8 cellular contexts compared by ENCODE assay signal in the genomic region with DNA sequence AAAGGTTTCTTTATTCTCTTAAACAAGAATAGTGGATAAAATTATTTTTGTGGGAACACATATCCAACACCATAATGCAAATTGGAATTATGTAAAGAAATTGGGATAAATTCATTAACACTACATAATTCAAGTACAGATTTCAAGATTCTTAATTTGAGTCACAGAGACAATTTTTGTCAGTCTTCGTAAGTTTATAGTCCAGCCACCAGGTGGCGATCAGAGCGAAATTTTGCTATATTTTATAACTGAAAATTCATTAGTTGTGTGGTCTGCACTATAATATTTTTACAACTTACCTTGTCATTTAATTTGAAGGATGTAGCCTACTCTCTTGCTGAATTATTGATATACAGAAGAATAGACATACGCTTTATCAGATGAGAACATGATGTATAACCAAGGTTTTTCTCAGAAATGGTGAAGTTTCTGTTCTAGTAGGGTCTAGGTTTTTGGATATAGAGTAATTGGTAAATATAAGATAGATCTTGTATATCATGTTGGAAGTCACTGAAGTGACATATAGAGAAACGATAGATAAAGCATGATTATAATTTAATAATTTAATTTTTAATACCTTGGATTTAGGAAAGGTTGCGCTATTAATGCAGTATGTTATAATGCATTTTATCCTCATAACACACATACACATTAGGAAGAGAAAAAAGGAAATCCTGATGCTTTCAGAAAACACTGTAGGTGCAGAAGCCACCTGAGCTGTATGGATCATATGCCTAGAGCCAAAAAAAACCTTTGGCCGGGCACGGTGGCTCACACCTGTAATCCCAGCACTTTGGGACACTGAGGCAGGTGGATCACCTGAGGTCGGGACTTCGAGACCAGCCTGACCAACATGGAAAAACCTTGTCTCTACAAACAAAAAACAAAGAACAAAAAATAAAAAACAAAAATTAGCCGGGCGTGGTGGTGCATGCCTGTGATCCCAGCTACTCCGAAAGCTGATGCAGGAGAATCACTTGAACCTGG. TPM values are rescaled to one million over a fixed set of nuclear protein-coding genes. Genes with fewer than 3 reads are reported as not detected.
DNase-seq lines count a peak whose midpoint lies in the region; ATAC-seq and TF ChIP-seq lines count a peak whose summit lies in the region.

No MANE protein-coding gene starts in this region.

- ATAC-seq in GM18867 (IDR thresholded peaks at IDR 0.05; ENCODE audit: unreplicated experiment): no peak

- DNase-seq in ACHN (peak; percentile 42), GM10248 (ENCODE audit: extremely low spot score) (peak; percentile 28), LoVo (ENCODE audit: low spot score) (peak; percentile 46), endodermal cell (no peak), occipital lobe (lab: John Stamatoyannopoulos, UW) (peak; percentile 0)
- peak; percentile 9 for DNase-seq in activated CD4-positive, alpha-beta T cell treated with anti-CD3 and anti-CD28 coated beads for 1 hour
- no peak for DNase-seq in activated T-helper 1 cell treated with anti-CD3 and anti-CD28 coated beads, Interleukin-12 subunit alpha, Interleukin-12 subunit beta, Interleukin-2, Interleukin-4 antibody, amounts not matched to agents 30 ng/mL and 10 ng/mL and 1 ng/mL, durations not matched to agents 14 hours and 24 hours and 36 hours (ENCODE audit: low spot score)

- TF ChIP-seq CTCF in GM10248 (IDR thresholded peaks at IDR 0.05; ENCODE audit: control extremely low read depth, extremely low read depth, low read depth, missing control alignments): peak; percentile 56
- peak; percentile 94 for TF ChIP-seq CTCF in endodermal cell (conservative IDR thresholded peaks at IDR 0.05)

- H3K4me3 Mint-ChIP-seq in endodermal cell: no peak overlapping the region
- no peak overlapping the region for H3K4me3 Mint-ChIP-seq in activated T-helper 1 cell treated with anti-CD3 and anti-CD28 coated beads, Interleukin-12 subunit alpha, Interleukin-12 subunit beta, Interleukin-2, Interleukin-4 antibody, amounts not matched to agents 30 ng/mL and 10 ng/mL and 1 ng/mL, durations not matched to agents 14 hours and 24 hours and 36 hours

- in situ Hi-C loops in ACHN (cut with HindIII; ENCODE audit: low pct_ligation_motif_present, low pct_unique_long_range_greater_than_20kb, low sequenced_read_pairs): no loop called here

- 70 to 86% methylated on average over 9 to 12 of the region's 13 CpGs for WGBS in endodermal cell (ENCODE audit: insufficient coverage in 1 of 2, insufficient read length in 1 of 2), 2 experiments

- no peaks in the 10 kb centered on the region for H3K27me3 Mint-ChIP-seq in endodermal cell (ENCODE audit: insufficient read depth)
- H3K27me3 Mint-ChIP-seq in activated T-helper 1 cell treated with anti-CD3 and anti-CD28 coated beads, Interleukin-12 subunit alpha, Interleukin-12 subunit beta, Interleukin-2, Interleukin-4 antibody, amounts not matched to agents 30 ng/mL and 10 ng/mL and 1 ng/mL, durations not matched to agents 14 hours and 24 hours and 36 hours (ENCODE audit: insufficient read depth): peaks cover 9% of the 10 kb centered on the region

- no peak overlapping the region for H3K27ac Mint-ChIP-seq in endodermal cell
- H3K27ac Mint-ChIP-seq in activated T-helper 1 cell treated with anti-CD3 and anti-CD28 coated beads, Interleukin-12 subunit alpha, Interleukin-12 subunit beta, Interleukin-2, Interleukin-4 antibody, amounts not matched to agents 30 ng/mL and 10 ng/mL and 1 ng/mL, durations not matched to agents 14 hours and 24 hours and 36 hours: no peak overlapping the region

- POLR2A ChIA-PET in GM10248 (lab: Yijun Ruan, JAX): no interaction called here

- no peak overlapping the region for H3K4me3 ChIP-seq in endodermal cell (ENCODE audit: low read length)

- peaks cover 2% of the 10 kb centered on the region for H3K9me3 Mint-ChIP-seq in endodermal cell
- no peaks in the 10 kb centered on the region for H3K9me3 Mint-ChIP-seq in activated T-helper 1 cell treated with anti-CD3 and anti-CD28 coated beads, Interleukin-12 subunit alpha, Interleukin-12 subunit beta, Interleukin-2, Interleukin-4 antibody, amounts not matched to agents 30 ng/mL and 10 ng/mL and 1 ng/mL, durations not matched to agents 14 hours and 24 hours and 36 hours

- H3K4me1 Mint-ChIP-seq in endodermal cell: peaks cover 14% of the 10 kb centered on the region
- H3K4me1 Mint-ChIP-seq in activated T-helper 1 cell treated with anti-CD3 and anti-CD28 coated beads, Interleukin-12 subunit alpha, Interleukin-12 subunit beta, Interleukin-2, Interleukin-4 antibody, amounts not matched to agents 30 ng/mL and 10 ng/mL and 1 ng/mL, durations not matched to agents 14 hours and 24 hours and 36 hours (ENCODE audit: low read depth): no peaks in the 10 kb centered on the region

- no peak overlapping the region for H3K9ac ChIP-seq in endodermal cell (ENCODE audit: extremely low read depth, low read length, poor library complexity, severe bottlenecking)

- no peaks in the 10 kb centered on the region for H3K27me3 ChIP-seq in endodermal cell (ENCODE audit: control insufficient read depth, insufficient read depth, low read length, poor library complexity, severe bottlenecking)

- H3K27ac ChIP-seq in endodermal cell (ENCODE audit: low read depth, low read length): no peak overlapping the region

- intact Hi-C loops in activated T-helper 1 cell treated with anti-CD3 and anti-CD28 coated beads, Interleukin-12 subunit alpha, Interleukin-12 subunit beta, Interleukin-2, Interleukin-4 antibody, amounts not matched to agents 30 ng/mL and 10 ng/mL and 1 ng/mL, durations not matched to agents 14 hours and 24 hours and 36 hours (cut with micrococcal nuclease): loop anchor here (1.0 to 2.0 kb wide), 3 partner anchors 108 to 422 kb away; no protein-coding TSS in a partner anchor

- H3K36me3 Mint-ChIP-seq in endodermal cell (ENCODE audit: low read depth): peaks cover 13% of the 10 kb centered on the region
- no peaks in the 10 kb centered on the region for H3K36me3 Mint-ChIP-seq in activated T-helper 1 cell treated with anti-CD3 and anti-CD28 coated beads, Interleukin-12 subunit alpha, Interleukin-12 subunit beta, Interleukin-2, Interleukin-4 antibody, amounts not matched to agents 30 ng/mL and 10 ng/mL and 1 ng/mL, durations not matched to agents 14 hours and 24 hours and 36 hours (ENCODE audit: low read depth)

- H3K4me1 ChIP-seq in endodermal cell (ENCODE audit: control insufficient read depth, insufficient read depth, low read length): peaks cover 3% of the 10 kb centered on the region

- peaks cover 6% of the 10 kb centered on the region for H3K36me3 ChIP-seq in endodermal cell (ENCODE audit: control insufficient read depth, insufficient read depth, low read length)

- peaks cover 11% of the 10 kb centered on the region for H3K9me3 ChIP-seq in endodermal cell (ENCODE audit: control insufficient read depth, low read length)

- CTCF ChIA-PET in GM10248 (lab: Yijun Ruan, JAX): interaction anchor here (1.0 to 1.3 kb wide), 3 partner anchors 10 to 358 kb away, joined by 3 to 7 read pairs (median 3); no protein-coding TSS in a partner anchor

RNA-seq across cellular contexts. Expression of a gene that starts 31.7 kb away (rescaled TPM):
- 10 to 100 TPM in 1 of 2 donors, 1 to 10 TPM in 1; 9.3 to 12.3 TPM for total RNA-seq in endodermal cell
- 2.6 TPM for polyA plus RNA-seq in endodermal cell (2013, experiment 1 of 2)
- 2.6 TPM for polyA plus RNA-seq in endodermal cell (2013, experiment 2 of 2)
- total RNA-seq in occipital lobe: 7.6 TPM
- not detected in 2 replicates for total RNA-seq in activated T-helper 1 cell treated with anti-CD3 and anti-CD28 coated beads, Interleukin-12 subunit alpha, Interleukin-12 subunit beta, Interleukin-2, Interleukin-4 antibody, amounts not matched to agents 30 ng/mL and 10 ng/mL and 1 ng/mL, durations not matched to agents 14 hours and 24 hours and 36 hours

RNA-seq across cellular contexts. Expression of a gene that starts 58.2 kb away (rescaled TPM):
- total RNA-seq in endodermal cell (10 to 100 TPM; 37.9 to 65.5 TPM), occipital lobe (22.6 TPM)
- 35.4 TPM for polyA plus RNA-seq in endodermal cell (2013, experiment 1 of 2)
- polyA plus RNA-seq in endodermal cell (2013, experiment 2 of 2): 40.9 TPM
- total RNA-seq in activated T-helper 1 cell treated with anti-CD3 and anti-CD28 coated beads, Interleukin-12 subunit alpha, Interleukin-12 subunit beta, Interleukin-2, Interleukin-4 antibody, amounts not matched to agents 30 ng/mL and 10 ng/mL and 1 ng/mL, durations not matched to agents 14 hours and 24 hours and 36 hours: 1.4 and 2.0 TPM in 2 replicates

Comparison
In these comparisons a context has a peak if more than half of its experiments do, and no peak if none do; other contexts are left out.
1. DNase-seq: peak in ACHN (single experiment), GM10248 (single experiment), LoVo (single experiment), activated CD4-positive, alpha-beta T cell treated with anti-CD3 and anti-CD28 coated beads for 1 hour (single experiment) and occipital lobe (single experiment); none in endodermal cell (single experiment) and activated T-helper 1 cell treated with anti-CD3 and anti-CD28 coated beads, Interleukin-12 subunit alpha, Interleukin-12 subunit beta, Interleukin-2, Interleukin-4 antibody, amounts not matched to agents 30 ng/mL and 10 ng/mL and 1 ng/mL, durations not matched to agents 14 hours and 24 hours and 36 hours (single experiment).